ENCODE assay signal across 8 cellular contexts in genomic region chr1:13730751-13731482, GRCh38. TPM values are rescaled to one million over a fixed set of nuclear protein-coding genes. Genes with fewer than 3 reads are reported as not detected.
DNase-seq lines count a peak whose midpoint lies in the region; ATAC-seq, FAIRE-seq and TF ChIP-seq lines count a peak whose summit lies in the region.

No MANE protein-coding gene starts in this region.

- FAIRE-seq in GM18507 (lab: Jason Lieb, UNC), result peak; percentile 100

- no peak overlapping the region for H2BK20ac ChIP-seq in H9 (ENCODE audit: low read depth, low read length, poor library complexity, severe bottlenecking)

- no peaks in the 10 kb centered on the region for H4K20me1 ChIP-seq in H9 (ENCODE audit: control insufficient read depth, insufficient read depth, insufficient read length)

- no peak overlapping the region for H3K27ac Mint-ChIP-seq in H9

- H3K36me3 ChIP-seq in lung (ENCODE audit: control insufficient read depth in 2 of 2, insufficient read depth in 2 of 2, low read length in 2 of 2) (peaks cover 0 to 3% of the 10 kb centered on the region in 2 donors), H7 (replicated peaks; ENCODE audit: control insufficient read depth, insufficient read depth, low read length) (no peaks in the 10 kb centered on the region)

- H3K23me2 ChIP-seq in H9 (ENCODE audit: insufficient read length, low read depth, low read length, poor library complexity, severe bottlenecking), result no peaks in the 10 kb centered on the region

- no peak overlapping the region; the same call in 1 of the 2 replicates for H3K14ac ChIP-seq in H9 (ENCODE audit: insufficient read depth, low read length)

- no peak overlapping the region for H3K18ac ChIP-seq in H9 (ENCODE audit: insufficient read length, low read depth, low read length)

- no peak overlapping the region for H3K56ac ChIP-seq in H9 (ENCODE audit: insufficient read length, low read depth, low read length)

- H3K27me3 Mint-ChIP-seq in H9 (ENCODE audit: low read depth), result peaks cover 34% of the 10 kb centered on the region

- H4K5ac ChIP-seq in H9 (ENCODE audit: insufficient read length, low read depth, low read length), result no peak overlapping the region

- no peaks in the 10 kb centered on the region for H3K79me2 ChIP-seq in H9 (ENCODE audit: insufficient read depth, low read length)

- no peak overlapping the region for H2BK120ac ChIP-seq in H9 (ENCODE audit: low read depth, low read length, poor library complexity, severe bottlenecking)

- no peak overlapping the region for H2BK12ac ChIP-seq in H9 (ENCODE audit: insufficient read length, low read depth, low read length)

- H3K4me1 Mint-ChIP-seq in H9, result no peaks in the 10 kb centered on the region

- no peak overlapping the region for H3K4ac ChIP-seq in H9 (ENCODE audit: low read depth, low read length)

- WGBS in lung, 2 donors, result 24 to 44% methylated on average over 12 of the region's 12 CpGs
- no CpG with 5 or more reads among the region's 12 CpGs for WGBS in H9 (ENCODE audit: extremely low coverage, insufficient read length, low lambda C conversion rate)

- no peak overlapping the region for H3K4me3 Mint-ChIP-seq in H9

- TF ChIP-seq CTCF in lung (IDR thresholded peaks at IDR 0.05; ENCODE audit: control extremely low read depth, extremely low read depth) (no peak), H9 (conservative IDR thresholded peaks at IDR 0.05) (no peak)

- H3K4me1 ChIP-seq in lung (ENCODE audit: control insufficient read depth in 2 of 2, insufficient read depth in 2 of 2, low read length in 2 of 2) (peaks cover 0 to 6% of the 10 kb centered on the region in 2 donors), H9 (ENCODE audit: insufficient read depth, low read length) (no peaks in the 10 kb centered on the region)

- H2BK15ac ChIP-seq in H9 (ENCODE audit: low read depth, low read length), result no peak overlapping the region

- H4K91ac ChIP-seq in H9 (ENCODE audit: insufficient read length, low read depth, low read length), result no peak overlapping the region

- peak overlapping the region in 1 of 2 donors; percentile 47 for H3K27ac ChIP-seq in lung (ENCODE audit: low read depth in 1 of 2, low read length in 1 of 2)
- no peak overlapping the region for H3K27ac ChIP-seq in H9 (ENCODE audit: insufficient read length, low read depth, low read length)

- H3K4me2 ChIP-seq in H9 (ENCODE audit: insufficient read depth, insufficient read length, low read length), result no peak overlapping the region

- ATAC-seq in HG02678 (IDR thresholded peaks at IDR 0.05; ENCODE audit: unreplicated experiment), result peak; percentile 91
- ATAC-seq in lung (ENCODE audit: insufficient read depth, low FRiP score), result no peak

- H3K4me3 ChIP-seq in lung (no peak overlapping the region), H7 (ENCODE audit: insufficient read depth, low read depth, low read length) (no peak overlapping the region)

- H3K79me1 ChIP-seq in H9 (ENCODE audit: insufficient read depth, low read depth, low read length, poor library complexity, severe bottlenecking), result no peaks in the 10 kb centered on the region

- no peak overlapping the region for H3K23ac ChIP-seq in H9 (ENCODE audit: insufficient read length, low read depth, low read length)

- H2BK5ac ChIP-seq in H9 (ENCODE audit: insufficient read length, low read length), result no peak overlapping the region

- H3K9me3 ChIP-seq in lung (ENCODE audit: control insufficient read depth in 2 of 2, insufficient read depth in 1 of 2, low read length in 1 of 2) (no peaks in the 10 kb centered on the region), H9 (ENCODE audit: control insufficient read depth, low read depth, low read length) (no peaks in the 10 kb centered on the region)

- H2AK5ac ChIP-seq in H9 (ENCODE audit: insufficient read length, low read length), result no peak overlapping the region

- H3T11ph ChIP-seq in H9 (ENCODE audit: low read length), result no peak overlapping the region

- H3K27me3 ChIP-seq in lung (ENCODE audit: control insufficient read depth, insufficient read depth) (no peaks in the 10 kb centered on the region), H9 (ENCODE audit: insufficient read depth, low read length) (no peaks in the 10 kb centered on the region), H7 (ENCODE audit: control insufficient read depth, insufficient read depth, low read length) (peaks cover under 1% of the 10 kb centered on the region; the same call in 1 of the 2 replicates)

- no peaks in the 10 kb centered on the region for H3K36me3 Mint-ChIP-seq in H9 (ENCODE audit: insufficient read depth in 1 of 3, low read depth in 3 of 3)

- H2AFZ ChIP-seq in H9 (ENCODE audit: low read length), result no peak overlapping the region

- DNase-seq in GM18507 (ENCODE audit: extremely low spot score, insufficient read length, low read depth), result peak; percentile 71
- peak; percentile 31 for DNase-seq in NCI-H69 (lab: John Stamatoyannopoulos, UW)
- peak; percentile 75 for DNase-seq in activated effector memory CD4-positive, alpha-beta T cell treated with Interleukin-2 at 50 U/mL for 16 hours
- DNase-seq in lung (ENCODE audit: low spot score), result peak; percentile 36
- peak; percentile 55 to 84 for DNase-seq in stimulated activated CD8-positive, alpha-beta memory T cell treated with anti-CD3 and anti-CD28 coated beads, Interleukin-7, amount 100 ng/mL, for 48 hours (ENCODE audit: extremely low read depth in 1 of 2, low read depth in 1 of 2)
- no peak for DNase-seq in H9
- no peak for DNase-seq in H7

- H4K8ac ChIP-seq in H9 (replicated peaks; ENCODE audit: insufficient read length, low read depth, low read length), result no peak overlapping the region

- no peaks in the 10 kb centered on the region for H3K9me3 Mint-ChIP-seq in H9

- no peak overlapping the region for H3K9ac ChIP-seq in H9 (ENCODE audit: extremely low read depth, insufficient read length, low read length)

RNA-seq across cellular contexts. Expression of gene PRDM2, which starts 30.9 kb away (rescaled TPM):
- 10 to 100 TPM; 40.7 to 52.0 TPM for total RNA-seq in lung
- polyA plus RNA-seq in lung, result 10 to 100 TPM; 16.1 to 16.3 TPM
- total RNA-seq in H9 (2021), result 22.9 and 24.5 TPM in 2 replicates
- 8.6 and 15.2 TPM in 2 replicates for total RNA-seq in H7 (2014; rRNA removed; shearing (Covaris generic))

Comparison
In these comparisons a context has a peak if more than half of its experiments do, and no peak if none do; other contexts are left out.
1. DNase-seq: peak in GM18507 (single experiment), NCI-H69 (single experiment), activated effector memory CD4-positive, alpha-beta T cell treated with Interleukin-2 at 50 U/mL for 16 hours (single experiment), lung (single experiment) and stimulated activated CD8-positive, alpha-beta memory T cell treated with anti-CD3 and anti-CD28 coated beads, Interleukin-7, amount 100 ng/mL, for 48 hours (2 of 2); none in H9 (single experiment) and H7 (single experiment).